In the genomic region with DNA sequence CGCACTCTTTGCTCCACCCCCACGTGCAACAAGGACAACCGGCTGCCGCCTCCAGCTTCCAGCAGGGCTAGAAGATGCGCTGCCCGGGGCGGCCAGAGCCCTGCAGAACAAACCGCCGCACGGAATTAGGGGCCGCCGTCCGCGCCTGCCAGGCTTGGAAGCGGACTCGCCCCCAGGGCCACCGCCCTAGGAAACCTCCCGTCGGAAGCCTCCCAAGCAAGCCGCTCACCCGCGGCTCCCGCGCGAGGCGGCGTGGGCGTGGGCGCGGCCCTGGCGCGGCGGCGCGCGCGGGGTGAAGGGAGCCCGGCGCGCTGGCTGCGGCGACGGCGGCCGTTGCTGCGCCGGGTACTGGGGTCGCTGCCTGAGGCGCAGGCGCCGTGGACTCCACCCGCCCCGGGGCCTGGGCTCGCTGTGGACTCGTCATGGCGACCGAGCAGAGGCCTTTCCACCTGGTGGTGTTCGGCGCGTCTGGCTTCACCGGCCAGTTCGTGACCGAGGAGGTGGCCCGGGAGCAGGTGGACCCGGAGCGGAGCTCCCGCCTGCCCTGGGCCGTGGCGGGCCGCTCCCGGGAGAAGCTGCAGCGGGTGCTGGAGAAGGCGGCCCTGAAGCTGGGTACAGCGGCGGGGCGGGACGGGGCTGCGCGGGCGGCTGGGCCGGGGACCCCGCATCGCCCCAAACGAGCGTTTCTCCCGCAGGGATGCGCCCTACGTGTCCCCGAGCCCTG, we compare ENCODE assay signal across 8 cellular contexts. TPM values are rescaled to one million over a fixed set of nuclear protein-coding genes. Genes with fewer than 3 reads are reported as not detected.
DNase-seq lines count a peak whose midpoint lies in the region; ATAC-seq and TF ChIP-seq lines count a peak whose summit lies in the region.

A gene with protein sequence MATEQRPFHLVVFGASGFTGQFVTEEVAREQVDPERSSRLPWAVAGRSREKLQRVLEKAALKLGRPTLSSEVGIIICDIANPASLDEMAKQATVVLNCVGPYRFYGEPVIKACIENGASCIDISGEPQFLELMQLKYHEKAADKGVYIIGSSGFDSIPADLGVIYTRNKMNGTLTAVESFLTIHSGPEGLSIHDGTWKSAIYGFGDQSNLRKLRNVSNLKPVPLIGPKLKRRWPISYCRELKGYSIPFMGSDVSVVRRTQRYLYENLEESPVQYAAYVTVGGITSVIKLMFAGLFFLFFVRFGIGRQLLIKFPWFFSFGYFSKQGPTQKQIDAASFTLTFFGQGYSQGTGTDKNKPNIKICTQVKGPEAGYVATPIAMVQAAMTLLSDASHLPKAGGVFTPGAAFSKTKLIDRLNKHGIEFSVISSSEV (plus strand): TSS at position 409 of the 724 bp plus-strand sequence. CDS start 14 bp downstream, at position 423.

- peaks cover 4% of the 10 kb centered on the region for H3K4me1 ChIP-seq in testis

- peak within 1 kb of the TSS; percentile 66 for H3K27ac Mint-ChIP-seq in activated naive CD4-positive, alpha-beta T cell treated with anti-CD3 and anti-CD28 coated beads for 36 hours

- TF ChIP-seq CTCF in omental fat pad (IDR thresholded peaks at IDR 0.05), result no peak
- TF ChIP-seq CTCF in testis (IDR thresholded peaks at IDR 0.05), result no peak

- H3K36me3 ChIP-seq in H7 (replicated peaks; ENCODE audit: control insufficient read depth, insufficient read depth, low read length) (peaks cover 6% of the 10 kb centered on the region), testis (ENCODE audit: low read depth, missing control alignments) (no peaks in the 10 kb centered on the region)

- H3K27me3 Mint-ChIP-seq in activated naive CD4-positive, alpha-beta T cell treated with anti-CD3 and anti-CD28 coated beads for 36 hours (ENCODE audit: low read depth), result no peaks in the 10 kb centered on the region

- H3K36me3 Mint-ChIP-seq in activated naive CD4-positive, alpha-beta T cell treated with anti-CD3 and anti-CD28 coated beads for 36 hours (ENCODE audit: low read depth), result peaks cover 24% of the 10 kb centered on the region

- peak; percentile 98 for ATAC-seq in omental fat pad (ENCODE audit: low FRiP score)

- peaks cover 16% of the 10 kb centered on the region for H3K9me3 Mint-ChIP-seq in activated naive CD4-positive, alpha-beta T cell treated with anti-CD3 and anti-CD28 coated beads for 36 hours

- CTCF ChIA-PET in activated naive CD4-positive, alpha-beta T cell treated with anti-CD3 and anti-CD28 coated beads for 36 hours (lab: Charles Lee), result interaction anchor here (1.0 to 1.1 kb wide), 2 partner anchors 23 to 31 kb away, joined by 3 to 4 read pairs; no protein-coding TSS in a partner anchor

- H3K27ac ChIP-seq in testis, result peak within 1 kb of the TSS; percentile 78 to 92

- intact Hi-C loops in activated naive CD4-positive, alpha-beta T cell treated with anti-CD3 and anti-CD28 coated beads for 36 hours (cut with micrococcal nuclease), result loop anchor here (1.0 to 10.0 kb wide), 5 partner anchors 25 to 769 kb away; partner anchors contain the start of genes CNST, SMYD3 and TFB2M
- intact Hi-C loops in testis (cut with DNase I; ENCODE audit: low total_unique reads), result no loop called here

- TF ChIP-seq POLR2A in testis (IDR thresholded peaks at IDR 0.05), result no peak

- H3K4me1 Mint-ChIP-seq in activated naive CD4-positive, alpha-beta T cell treated with anti-CD3 and anti-CD28 coated beads for 36 hours (ENCODE audit: low read depth), result peaks cover 10% of the 10 kb centered on the region

- 0 to 1% methylated on average over 21 to 43 of the region's 89 CpGs for WGBS in testis, 2 donors

- H3K9me3 ChIP-seq in testis, result no peaks in the 10 kb centered on the region

- H3K4me3 ChIP-seq in H7 (ENCODE audit: insufficient read depth, low read depth, low read length) (peak within 1 kb of the TSS; percentile 77), testis (peak within 1 kb of the TSS; percentile 84 to 93)

- H3K27me3 ChIP-seq in H7 (ENCODE audit: control insufficient read depth, insufficient read depth, low read length) (peaks cover 24% of the 10 kb centered on the region), testis (no peaks in the 10 kb centered on the region)

- H3K4me3 Mint-ChIP-seq in activated naive CD4-positive, alpha-beta T cell treated with anti-CD3 and anti-CD28 coated beads for 36 hours, result peak within 1 kb of the TSS; percentile 88

- DNase-seq in GF-D8 (lab: John Stamatoyannopoulos, UW) (peak; percentile 50), H7 (peak; percentile 93), M059J (ENCODE audit: low read depth) (peak; percentile 56), SK-N-DZ (ENCODE audit: low spot score) (peak; percentile 72), globus pallidus (ENCODE audit: low spot score) (peak; percentile 61), omental fat pad (ENCODE audit: low spot score) (peak; percentile 29), testis (peak; percentile 86)
- peak; percentile 64 for DNase-seq in activated naive CD4-positive, alpha-beta T cell treated with anti-CD3 and anti-CD28 coated beads for 36 hours

RNA-seq across cellular contexts. Expression of the gene that starts here (rescaled TPM):
- total RNA-seq in H7 (2014; rRNA removed; shearing (Covaris generic)), result 11.1 and 12.2 TPM in 2 replicates
- total RNA-seq in M059J (2014; rRNA removed; shearing (Covaris generic)), result 31.1 and 42.4 TPM in 2 replicates
- 47.1 and 50.8 TPM in 2 replicates for polyA plus RNA-seq in SK-N-DZ (2014; cell fraction: cytosol; rRNA removed)
- polyA plus RNA-seq in SK-N-DZ (2014; cell fraction: nucleus; rRNA removed), result 19.9 and 29.8 TPM in 2 replicates
- 10 to 100 TPM; 23.8 to 24.3 TPM for total RNA-seq in activated naive CD4-positive, alpha-beta T cell treated with anti-CD3 and anti-CD28 coated beads for 36 hours
- total RNA-seq in omental fat pad (10 to 100 TPM; 18.6 to 50.5 (median 25.0) TPM), testis (100 to 1,000 TPM; 103 to 132 TPM)
- 289 TPM for polyA plus RNA-seq in testis (ENCODE audit: insufficient read depth, low read depth, low replicate concordance)

Comparison
In these comparisons a context has a peak if more than half of its experiments do, and no peak if none do; other contexts are left out.
1. Peak in every context shown above with its lines: DNase-seq, ATAC-seq, H3K4me3 ChIP-seq and H3K27ac ChIP-seq.
2. DNase-seq: peak in every context shown above with its lines; median percentile 93 in H7; 86 in testis; 72 in SK-N-DZ; 64 in activated naive CD4-positive, alpha-beta T cell treated with anti-CD3 and anti-CD28 coated beads for 36 hours; 61 in globus pallidus; 56 in M059J; 50 in GF-D8; 29 in omental fat pad.